ENCODE assay signal across 28 cellular contexts in genomic region chr2:80858955-80859354, GRCh38.
"Had no signal": no experiment of that assay in that cellular context is flagged by ENCODE, and none has a peak within 500 bp of the region (broad histone marks: within the 10 kb centered on the region; RNA-seq: fewer than 3 reads in every experiment).

No MANE protein-coding gene starts in this region.

- H3K9me3 Mint-ChIP-seq: activated naive CD8-positive, alpha-beta T cell treated with anti-CD3 and anti-CD28 coated beads for 36 hours; nephron had no signal

- DNase-seq: activated B cell treated with CpG ODN at 0.5 μM for 24 hours; activated CD4-positive, alpha-beta memory T cell treated with anti-CD3 and anti-CD28 coated beads for 36 hours; activated CD4-positive, alpha-beta T cell treated with anti-CD3 and anti-CD28 coated beads for 4 hours; activated CD8-positive, alpha-beta memory T cell treated with anti-CD3 and anti-CD28 coated beads, Interleukin-2, amount 10 ng/mL, durations not matched to agents 7 days and 5 days; activated naive CD4-positive, alpha-beta T cell; activated naive CD8-positive, alpha-beta T cell treated with anti-CD3 and anti-CD28 coated beads for 36 hours; amniotic stem cell; dermis blood vessel endothelial cell; effector memory CD4-positive, alpha-beta T cell; esophagus squamous epithelium; foreskin fibroblast; hippocampal formation; left cardiac atrium; lower lobe of right lung; midbrain; stimulated activated CD4-positive, alpha-beta T cell treated with anti-CD3 and anti-CD28 coated beads, Interleukin-12 subunit alpha, Interleukin-12 subunit beta, amount 100 ng/mL, for 4 hours; stimulated activated CD4-positive, alpha-beta T cell treated with anti-CD3 and anti-CD28 coated beads, Interleukin-1b, Interleukin-23, amount 100 ng/mL, for 48 hours; stimulated activated CD8-positive, alpha-beta memory T cell treated with anti-CD3 and anti-CD28 coated beads, Interleukin-4, amount 100 ng/mL, for 48 hours; stimulated activated naive CD4-positive, alpha-beta T cell treated with Interleukin-2 at 50 U/mL for 16 hours; substantia nigra; T-helper 9 cell; tibial artery; uterus had no signal

- H3K27ac Mint-ChIP-seq: activated B cell treated with CpG ODN at 0.5 μM for 24 hours; activated CD4-positive, alpha-beta memory T cell treated with anti-CD3 and anti-CD28 coated beads for 36 hours; activated CD8-positive, alpha-beta memory T cell treated with anti-CD3 and anti-CD28 coated beads, Interleukin-2, amount 10 ng/mL, durations not matched to agents 7 days and 5 days; activated naive CD8-positive, alpha-beta T cell treated with anti-CD3 and anti-CD28 coated beads for 36 hours; activated T-helper 17 cell treated with anti-CD3 and anti-CD28 coated beads, Interleukin-2, amount 50 U/mL, for 72 hours had no signal

- H3K27me3 ChIP-seq: cardiac muscle cell, esophagus squamous epithelium, tibial artery, uterus had no signal

- H3K27me3 Mint-ChIP-seq: activated B cell treated with CpG ODN at 0.5 μM for 24 hours; activated CD4-positive, alpha-beta memory T cell treated with anti-CD3 and anti-CD28 coated beads for 36 hours; activated CD8-positive, alpha-beta memory T cell treated with anti-CD3 and anti-CD28 coated beads, Interleukin-2, amount 10 ng/mL, durations not matched to agents 7 days and 5 days; activated naive CD8-positive, alpha-beta T cell treated with anti-CD3 and anti-CD28 coated beads for 36 hours; activated T-helper 17 cell treated with anti-CD3 and anti-CD28 coated beads, Interleukin-2, amount 50 U/mL, for 72 hours had no signal

- H3K4me1 Mint-ChIP-seq: activated B cell treated with CpG ODN at 0.5 μM for 24 hours; activated CD8-positive, alpha-beta memory T cell treated with anti-CD3 and anti-CD28 coated beads, Interleukin-2, amount 10 ng/mL, durations not matched to agents 7 days and 5 days; activated naive CD8-positive, alpha-beta T cell treated with anti-CD3 and anti-CD28 coated beads for 36 hours; activated T-helper 17 cell treated with anti-CD3 and anti-CD28 coated beads, Interleukin-2, amount 50 U/mL, for 72 hours; nephron had no signal

- H3K27ac ChIP-seq: cardiac muscle cell, esophagus squamous epithelium, lower lobe of right lung, tibial artery, uterus had no signal

- H3K36me3 ChIP-seq: cardiac muscle cell, esophagus squamous epithelium, lower lobe of right lung, tibial artery, uterus had no signal

- FAIRE-seq: endothelial cell of umbilical vein, islet of Langerhans had no signal

- H3K36me3 Mint-ChIP-seq: activated CD4-positive, alpha-beta memory T cell treated with anti-CD3 and anti-CD28 coated beads for 36 hours; activated CD8-positive, alpha-beta memory T cell treated with anti-CD3 and anti-CD28 coated beads, Interleukin-2, amount 10 ng/mL, durations not matched to agents 7 days and 5 days; activated naive CD8-positive, alpha-beta T cell treated with anti-CD3 and anti-CD28 coated beads for 36 hours had no signal

- ATAC-seq: activated CD8-positive, alpha-beta memory T cell treated with anti-CD3 and anti-CD28 coated beads, Interleukin-2, amount 10 ng/mL, durations not matched to agents 7 days and 5 days; activated T-helper 17 cell treated with anti-CD3 and anti-CD28 coated beads, Interleukin-2, amount 50 U/mL, for 72 hours; left cardiac atrium; lower lobe of right lung had no signal

- H3K4me3 Mint-ChIP-seq: activated B cell treated with CpG ODN at 0.5 μM for 24 hours; activated CD4-positive, alpha-beta memory T cell treated with anti-CD3 and anti-CD28 coated beads for 36 hours; activated CD8-positive, alpha-beta memory T cell treated with anti-CD3 and anti-CD28 coated beads, Interleukin-2, amount 10 ng/mL, durations not matched to agents 7 days and 5 days; activated naive CD8-positive, alpha-beta T cell treated with anti-CD3 and anti-CD28 coated beads for 36 hours; activated T-helper 17 cell treated with anti-CD3 and anti-CD28 coated beads, Interleukin-2, amount 50 U/mL, for 72 hours; nephron had no signal

- H3K9me3 ChIP-seq: esophagus squamous epithelium, lower lobe of right lung, tibial artery, uterus had no signal

- H3K4me3 ChIP-seq: cardiac muscle cell, esophagus squamous epithelium, lower lobe of right lung, tibial artery, uterus had no signal

- H3K4me1 ChIP-seq: esophagus squamous epithelium, lower lobe of right lung, tibial artery, uterus had no signal
